ENCODE assay signal across 19 cellular contexts in the genomic region with DNA sequence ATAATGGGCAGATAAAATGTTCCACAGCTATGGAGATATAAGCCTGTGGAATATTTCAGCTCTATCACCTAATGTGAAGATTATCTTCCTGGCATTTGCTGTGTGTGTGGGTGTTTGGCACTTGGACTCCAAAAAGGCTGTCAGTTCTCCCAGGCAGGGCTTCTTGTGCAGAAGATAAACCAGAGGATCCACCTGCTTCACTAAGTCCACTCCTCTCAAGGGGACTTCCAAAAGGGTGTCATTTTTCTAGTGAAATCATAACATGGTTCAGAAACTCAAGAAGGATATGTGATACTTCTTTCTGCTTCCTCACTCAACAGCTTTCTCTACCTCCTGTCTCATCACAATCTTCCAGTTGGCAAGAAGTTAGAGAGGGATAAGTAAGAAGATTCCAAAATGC.
A peak's percentile ranks its signal among the peaks of the same experiment; 100 is the strongest.
DNase-seq lines count a peak whose midpoint lies in the region; ATAC-seq lines count a peak whose summit lies in the region.
"Had no signal": no experiment of that assay in that cellular context is flagged by ENCODE, and none has a peak within 500 bp of the region (broad histone marks: within the 10 kb centered on the region; RNA-seq: fewer than 3 reads in every experiment).

No MANE protein-coding gene starts in this region.

- no peaks in the 10 kb centered on the region for H3K36me3 ChIP-seq in SJCRH30
- H3K36me3 ChIP-seq: neutrophil had no signal

- H3K27ac Mint-ChIP-seq in activated T-cell treated with anti-CD3 and anti-CD28 coated beads, Interleukin-2, amount 50 U/mL, for 24 hours, result peak overlapping the region; percentile 83
- H3K27ac Mint-ChIP-seq in activated T-helper 2 cell treated with anti-CD3 and anti-CD28 coated beads, Interferon-gamma antibody, Interleukin-2, Interleukin-4, amounts not matched to agents 10 μg/mL and 5 μg/mL and 100 μg/mL, durations not matched to agents 14 hours and 24 hours and 36 hours, result peak overlapping the region; percentile 64
- peak overlapping the region; percentile 76 for H3K27ac Mint-ChIP-seq in stimulated activated memory B cell treated with anti-CD40 and anti-IgM and Interleukin-4, amounts not matched to agents 10 μg/mL and 1 μg/mL and 100 μg/mL, for 72 hours
- H3K27ac Mint-ChIP-seq: effector memory CD8-positive, alpha-beta T cell; GM23338 had no signal

- H3K27me3 Mint-ChIP-seq in activated T-cell treated with anti-CD3 and anti-CD28 coated beads, Interleukin-2, amount 50 U/mL, for 24 hours, result no peaks in the 10 kb centered on the region
- H3K27me3 Mint-ChIP-seq in activated T-helper 2 cell treated with anti-CD3 and anti-CD28 coated beads, Interferon-gamma antibody, Interleukin-2, Interleukin-4, amounts not matched to agents 10 μg/mL and 5 μg/mL and 100 μg/mL, durations not matched to agents 14 hours and 24 hours and 36 hours (ENCODE audit: low read depth), result no peaks in the 10 kb centered on the region
- H3K27me3 Mint-ChIP-seq in stimulated activated memory B cell treated with anti-CD40 and anti-IgM and Interleukin-4, amounts not matched to agents 10 μg/mL and 1 μg/mL and 100 μg/mL, for 72 hours, result no peaks in the 10 kb centered on the region
- H3K27me3 Mint-ChIP-seq: effector memory CD8-positive, alpha-beta T cell had no signal

- ATAC-seq in GM21360 (IDR thresholded peaks at IDR 0.05; ENCODE audit: unreplicated experiment) (peak; percentile 53), GM18867 (IDR thresholded peaks at IDR 0.05; ENCODE audit: unreplicated experiment) (no peak)
- peak; percentile 74 for ATAC-seq in stimulated activated memory B cell treated with anti-CD40 and anti-IgM and Interleukin-4, amounts not matched to agents 10 μg/mL and 1 μg/mL and 100 μg/mL, for 72 hours
- ATAC-seq: effector memory CD8-positive, alpha-beta T cell; GM23338 had no signal

- peaks cover 47% of the 10 kb centered on the region for H3K36me3 Mint-ChIP-seq in activated T-cell treated with anti-CD3 and anti-CD28 coated beads, Interleukin-2, amount 50 U/mL, for 24 hours (ENCODE audit: low read depth)
- H3K36me3 Mint-ChIP-seq in activated T-helper 2 cell treated with anti-CD3 and anti-CD28 coated beads, Interferon-gamma antibody, Interleukin-2, Interleukin-4, amounts not matched to agents 10 μg/mL and 5 μg/mL and 100 μg/mL, durations not matched to agents 14 hours and 24 hours and 36 hours (ENCODE audit: low read depth), result peaks cover 30% of the 10 kb centered on the region
- peaks cover 21% of the 10 kb centered on the region for H3K36me3 Mint-ChIP-seq in stimulated activated memory B cell treated with anti-CD40 and anti-IgM and Interleukin-4, amounts not matched to agents 10 μg/mL and 1 μg/mL and 100 μg/mL, for 72 hours

- H3K9me3 ChIP-seq in SJCRH30 (replicated peaks), result no peaks in the 10 kb centered on the region
- H3K9me3 ChIP-seq: neutrophil had no signal

- no peak overlapping the region for H3K4me3 ChIP-seq in SJCRH30
- H3K4me3 ChIP-seq: GM23338 had no signal

- H3K9me3 Mint-ChIP-seq in activated T-cell treated with anti-CD3 and anti-CD28 coated beads, Interleukin-2, amount 50 U/mL, for 24 hours, result no peaks in the 10 kb centered on the region
- no peaks in the 10 kb centered on the region for H3K9me3 Mint-ChIP-seq in activated T-helper 2 cell treated with anti-CD3 and anti-CD28 coated beads, Interferon-gamma antibody, Interleukin-2, Interleukin-4, amounts not matched to agents 10 μg/mL and 5 μg/mL and 100 μg/mL, durations not matched to agents 14 hours and 24 hours and 36 hours
- H3K9me3 Mint-ChIP-seq in stimulated activated memory B cell treated with anti-CD40 and anti-IgM and Interleukin-4, amounts not matched to agents 10 μg/mL and 1 μg/mL and 100 μg/mL, for 72 hours, result no peaks in the 10 kb centered on the region
- H3K9me3 Mint-ChIP-seq: effector memory CD8-positive, alpha-beta T cell; GM23338 had no signal

- no peak overlapping the region for H3K4me3 Mint-ChIP-seq in activated T-cell treated with anti-CD3 and anti-CD28 coated beads, Interleukin-2, amount 50 U/mL, for 24 hours
- no peak overlapping the region for H3K4me3 Mint-ChIP-seq in activated T-helper 2 cell treated with anti-CD3 and anti-CD28 coated beads, Interferon-gamma antibody, Interleukin-2, Interleukin-4, amounts not matched to agents 10 μg/mL and 5 μg/mL and 100 μg/mL, durations not matched to agents 14 hours and 24 hours and 36 hours (ENCODE audit: low read depth)
- no peak overlapping the region for H3K4me3 Mint-ChIP-seq in stimulated activated memory B cell treated with anti-CD40 and anti-IgM and Interleukin-4, amounts not matched to agents 10 μg/mL and 1 μg/mL and 100 μg/mL, for 72 hours
- H3K4me3 Mint-ChIP-seq: effector memory CD8-positive, alpha-beta T cell; GM23338 had no signal

- peaks cover 76% of the 10 kb centered on the region for H3K4me1 Mint-ChIP-seq in activated T-cell treated with anti-CD3 and anti-CD28 coated beads, Interleukin-2, amount 50 U/mL, for 24 hours (ENCODE audit: low read depth)
- H3K4me1 Mint-ChIP-seq in activated T-helper 2 cell treated with anti-CD3 and anti-CD28 coated beads, Interferon-gamma antibody, Interleukin-2, Interleukin-4, amounts not matched to agents 10 μg/mL and 5 μg/mL and 100 μg/mL, durations not matched to agents 14 hours and 24 hours and 36 hours (ENCODE audit: low read depth), result peaks cover 44% of the 10 kb centered on the region
- peaks cover 55% of the 10 kb centered on the region for H3K4me1 Mint-ChIP-seq in stimulated activated memory B cell treated with anti-CD40 and anti-IgM and Interleukin-4, amounts not matched to agents 10 μg/mL and 1 μg/mL and 100 μg/mL, for 72 hours
- H3K4me1 Mint-ChIP-seq: GM23338 had no signal

- H3K4me1 ChIP-seq in SJCRH30, result no peaks in the 10 kb centered on the region

- intact Hi-C loops in activated T-helper 2 cell treated with anti-CD3 and anti-CD28 coated beads, Interferon-gamma antibody, Interleukin-2, Interleukin-4, amounts not matched to agents 10 μg/mL and 5 μg/mL and 100 μg/mL, durations not matched to agents 14 hours and 24 hours and 36 hours (cut with micrococcal nuclease), result no loop called here

- no peak for DNase-seq in activated T-cell treated with anti-CD3 and anti-CD28 coated beads, Interleukin-2, amount 50 U/mL, for 24 hours
- DNase-seq in activated T-cell treated with anti-CD3 and anti-CD28 coated beads, Interleukin-2, amount 50 U/mL, for 48 hours, result no peak
- DNase-seq in activated T-helper 2 cell treated with anti-CD3 and anti-CD28 coated beads, Interferon-gamma antibody, Interleukin-2, Interleukin-4, amounts not matched to agents 10 μg/mL and 5 μg/mL and 100 μg/mL, durations not matched to agents 14 hours and 24 hours and 36 hours (ENCODE audit: low spot score), result no peak
- no peak for DNase-seq in SJCRH30
- no peak for DNase-seq in NCI-H82 treated with DMSO at 0.1 percent for 48 hours (lab: John Stamatoyannopoulos, UW; ENCODE audit: unreplicated experiment)
- DNase-seq: effector memory CD8-positive, alpha-beta T cell; GDM1; glutamatergic neuron; Karpas-422; NCI-H1048; NCI-H1930; NCI-H510A treated with DMSO at 0.1 percent for 48 hours; stimulated activated CD8-positive, alpha-beta memory T cell treated with anti-CD3 and anti-CD28 coated beads, Interleukin-4, amount 100 ng/mL, for 48 hours had no signal

- H3K27ac ChIP-seq in SJCRH30, result no peak overlapping the region
- H3K27ac ChIP-seq: C4-2B, neutrophil had no signal

- no peaks in the 10 kb centered on the region for H3K27me3 ChIP-seq in SJCRH30
- H3K27me3 ChIP-seq: neutrophil had no signal
